25 cellular contexts compared by ENCODE assay signal in the genomic region with DNA sequence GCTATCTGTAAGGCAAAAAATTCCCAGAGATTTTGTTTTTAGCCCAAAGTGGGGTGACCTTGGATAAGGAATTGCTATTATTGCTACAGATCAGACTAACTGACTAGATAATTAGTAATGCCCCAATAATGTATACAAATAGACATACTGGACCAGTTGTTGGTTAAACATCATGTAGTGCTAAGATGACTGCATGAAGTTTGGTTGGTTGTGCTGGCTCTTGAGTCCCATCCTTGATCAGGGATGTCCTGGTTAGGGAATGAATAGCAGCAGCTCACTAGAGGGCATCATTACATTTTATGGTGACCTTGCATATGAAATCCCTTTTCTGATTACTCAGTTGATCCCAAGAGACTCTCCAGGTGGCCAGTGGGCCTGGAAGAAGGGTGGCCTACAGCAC.
"Had no signal": no experiment of that assay in that cellular context is flagged by ENCODE, and none has a peak within 500 bp of the region (broad histone marks: within the 10 kb centered on the region; RNA-seq: fewer than 3 reads in every experiment).

No MANE protein-coding gene starts in this region.

- H3K4me3 Mint-ChIP-seq: activated CD4-positive, alpha-beta T cell treated with anti-CD3 and anti-CD28 coated beads for 36 hours; activated naive CD4-positive, alpha-beta T cell treated with anti-CD3 and anti-CD28 coated beads for 36 hours; activated naive CD8-positive, alpha-beta T cell treated with anti-CD3 and anti-CD28 coated beads, Interleukin-2, amount 10 ng/mL, durations not matched to agents 7 days and 5 days; activated T-cell treated with anti-CD3 and anti-CD28 coated beads, Interleukin-2, amount 50 U/mL, for 72 hours; immature natural killer cell; naive thymus-derived CD4-positive, alpha-beta T cell; neural progenitor cell; stimulated activated memory B cell treated with anti-CD40 and anti-IgM and Interleukin-4, amounts not matched to agents 10 μg/mL and 1 μg/mL and 100 μg/mL, for 72 hours; WTC11 had no signal

- H3K4me1 Mint-ChIP-seq: activated CD4-positive, alpha-beta T cell treated with anti-CD3 and anti-CD28 coated beads for 36 hours; activated naive CD8-positive, alpha-beta T cell treated with anti-CD3 and anti-CD28 coated beads, Interleukin-2, amount 10 ng/mL, durations not matched to agents 7 days and 5 days; immature natural killer cell; stimulated activated memory B cell treated with anti-CD40 and anti-IgM and Interleukin-4, amounts not matched to agents 10 μg/mL and 1 μg/mL and 100 μg/mL, for 72 hours had no signal

- H3K4me3 ChIP-seq: hepatocyte, left lung, lung, neural progenitor cell, stomach, suprapubic skin, tibial nerve had no signal

- H3K27me3 Mint-ChIP-seq: stimulated activated memory B cell treated with anti-CD40 and anti-IgM and Interleukin-4, amounts not matched to agents 10 μg/mL and 1 μg/mL and 100 μg/mL, for 72 hours had no signal

- H3K9me3 Mint-ChIP-seq: activated naive CD4-positive, alpha-beta T cell treated with anti-CD3 and anti-CD28 coated beads for 36 hours had no signal

- ATAC-seq: activated CD4-positive, alpha-beta T cell treated with anti-CD3 and anti-CD28 coated beads for 36 hours; activated T-cell treated with anti-CD3 and anti-CD28 coated beads, Interleukin-2, amount 50 U/mL, for 72 hours; left lung; naive thymus-derived CD4-positive, alpha-beta T cell; sciatic nerve; stimulated activated memory B cell treated with anti-CD40 and anti-IgM and Interleukin-4, amounts not matched to agents 10 μg/mL and 1 μg/mL and 100 μg/mL, for 72 hours; WTC11 had no signal

- H3K27ac Mint-ChIP-seq: activated CD4-positive, alpha-beta T cell treated with anti-CD3 and anti-CD28 coated beads for 36 hours; activated naive CD4-positive, alpha-beta T cell treated with anti-CD3 and anti-CD28 coated beads for 36 hours; activated naive CD8-positive, alpha-beta T cell treated with anti-CD3 and anti-CD28 coated beads, Interleukin-2, amount 10 ng/mL, durations not matched to agents 7 days and 5 days; activated T-cell treated with anti-CD3 and anti-CD28 coated beads, Interleukin-2, amount 50 U/mL, for 72 hours; immature natural killer cell; naive thymus-derived CD4-positive, alpha-beta T cell; neural progenitor cell; stimulated activated memory B cell treated with anti-CD40 and anti-IgM and Interleukin-4, amounts not matched to agents 10 μg/mL and 1 μg/mL and 100 μg/mL, for 72 hours; WTC11 had no signal

- DNase-seq: activated CD4-positive, alpha-beta T cell treated with anti-CD3 and anti-CD28 coated beads for 36 hours; activated CD4-positive, alpha-beta T cell treated with anti-CD3 and anti-CD28 coated beads, Interleukin-2, amount 50 U/mL, for 48 hours; activated CD8-positive, alpha-beta memory T cell treated with anti-CD3 and anti-CD28 coated beads, Interleukin-2, amount 50 U/mL, for 48 hours; activated effector memory CD4-positive, alpha-beta T cell treated with Interleukin-2 at 50 U/mL for 16 hours; activated naive CD4-positive, alpha-beta T cell treated with anti-CD3 and anti-CD28 coated beads for 36 hours; activated naive CD8-positive, alpha-beta T cell treated with anti-CD3 and anti-CD28 coated beads, Interleukin-2, amount 10 ng/mL, durations not matched to agents 7 days and 5 days; activated T-cell treated with anti-CD3 and anti-CD28 coated beads, Interleukin-2, amount 50 U/mL, for 72 hours; amniotic stem cell; caudate nucleus; effector memory CD4-positive, alpha-beta T cell; glutamatergic neuron; immature natural killer cell; kidney glomerular epithelial cell; left lung; naive thymus-derived CD4-positive, alpha-beta T cell; small intestine; stomach had no signal

- H3K36me3 Mint-ChIP-seq: activated naive CD8-positive, alpha-beta T cell treated with anti-CD3 and anti-CD28 coated beads, Interleukin-2, amount 10 ng/mL, durations not matched to agents 7 days and 5 days; immature natural killer cell; stimulated activated memory B cell treated with anti-CD40 and anti-IgM and Interleukin-4, amounts not matched to agents 10 μg/mL and 1 μg/mL and 100 μg/mL, for 72 hours had no signal
